ENCODE assay signal across 1 cellular context in genomic region chr11:60170566-60170965, GRCh38.
TF ChIP-seq lines count a peak whose summit lies in the region.

No MANE protein-coding gene starts in this region.

TF ChIP-seq in HepG2, 621 proteins besides CTCF, POLR2A, EP300 and RAD21 (continued from another document):
- TF ChIP-seq HMGXB4 (CRISPR knock-in tag; IDR thresholded peaks at IDR 0.05; ENCODE audit: borderline replicate concordance in 1 of 2, low read depth in 1 of 2) = no peak
- no peak for TF ChIP-seq ARNT (IDR thresholded peaks at IDR 0.05)
- no peak for TF ChIP-seq ZKSCAN1 (IDR thresholded peaks at IDR 0.05; ENCODE audit: low read length)
- TF ChIP-seq ZNF260 (CRISPR knock-in tag; IDR thresholded peaks at IDR 0.05; ENCODE audit: borderline replicate concordance, low read depth) = no peak
- TF ChIP-seq MAFK (conservative IDR thresholded peaks at IDR 0.05 in 1 of 2, IDR thresholded peaks at IDR 0.05 in 1 of 2; ENCODE audit: low read length in 2 of 2) = no peak
- TF ChIP-seq ZKSCAN5 (CRISPR knock-in tag; IDR thresholded peaks at IDR 0.05) = no peak
- TF ChIP-seq JDP2 (CRISPR knock-in tag; IDR thresholded peaks at IDR 0.05; ENCODE audit: borderline replicate concordance) = no peak
- no peak for TF ChIP-seq ZNF24 (IDR thresholded peaks at IDR 0.05)
- no peak for TF ChIP-seq ZNF839 (CRISPR knock-in tag; IDR thresholded peaks at IDR 0.05; ENCODE audit: borderline replicate concordance)
- no peak for TF ChIP-seq SP2 (CRISPR knock-in tag; IDR thresholded peaks at IDR 0.05)
- no peak for TF ChIP-seq ZHX1 (CRISPR knock-in tag; IDR thresholded peaks at IDR 0.05; ENCODE audit: low read depth)
